In the genomic region with DNA sequence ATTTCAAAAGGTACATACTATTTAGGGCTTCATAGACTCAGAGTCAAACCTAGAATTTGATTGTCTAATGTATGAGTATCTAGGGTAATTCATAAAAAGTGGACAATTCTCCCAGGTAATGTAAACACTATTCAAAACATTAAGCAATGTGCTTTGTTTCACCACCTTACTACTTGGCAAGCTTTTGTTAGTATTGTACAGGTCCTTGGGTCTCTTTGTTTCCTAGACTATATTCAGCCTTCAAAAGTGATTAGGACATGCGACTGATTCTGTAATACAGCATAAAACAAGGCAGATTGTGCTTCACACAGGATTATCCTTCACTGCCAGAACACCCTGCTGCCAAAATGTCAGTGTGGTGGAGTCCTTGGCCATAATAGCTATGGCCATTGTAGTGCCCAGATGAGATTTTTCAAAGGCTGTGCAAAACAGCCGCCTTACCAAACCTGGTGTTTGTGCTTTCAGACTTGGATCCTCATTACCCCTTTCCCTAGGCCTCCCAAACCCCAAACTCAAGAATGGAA, we compare ENCODE assay signal across 22 cellular contexts.
"Had no signal": no experiment of that assay in that cellular context is flagged by ENCODE, and none has a peak within 500 bp of the region (broad histone marks: within the 10 kb centered on the region; RNA-seq: fewer than 3 reads in every experiment).

No MANE protein-coding gene starts in this region.

- H3K27me3 ChIP-seq: neutrophil, ovary, thyroid gland had no signal

- FAIRE-seq: frontal cortex had no signal

- H3K36me3 Mint-ChIP-seq: activated CD4-positive, alpha-beta memory T cell treated with anti-CD3 and anti-CD28 coated beads for 36 hours; activated naive CD4-positive, alpha-beta T cell treated with anti-CD3 and anti-CD28 coated beads, Interleukin-2, amount 10 ng/mL, durations not matched to agents 7 days and 5 days had no signal

- H3K4me3 Mint-ChIP-seq: activated CD4-positive, alpha-beta memory T cell treated with anti-CD3 and anti-CD28 coated beads for 36 hours; activated naive CD4-positive, alpha-beta T cell treated with anti-CD3 and anti-CD28 coated beads, Interleukin-2, amount 10 ng/mL, durations not matched to agents 7 days and 5 days; nephron; T-helper 17 cell had no signal

- H3K4me1 Mint-ChIP-seq: activated naive CD4-positive, alpha-beta T cell treated with anti-CD3 and anti-CD28 coated beads, Interleukin-2, amount 10 ng/mL, durations not matched to agents 7 days and 5 days; T-helper 17 cell had no signal

- H3K9me3 Mint-ChIP-seq: activated CD4-positive, alpha-beta memory T cell treated with anti-CD3 and anti-CD28 coated beads for 36 hours; activated naive CD4-positive, alpha-beta T cell treated with anti-CD3 and anti-CD28 coated beads, Interleukin-2, amount 10 ng/mL, durations not matched to agents 7 days and 5 days had no signal

- H3K4me3 ChIP-seq: ovary, prostate gland, thyroid gland had no signal

- ATAC-seq: esophagus mucosa; right cardiac atrium; stimulated activated naive CD8-positive, alpha-beta T cell treated with anti-CD3 and anti-CD28 coated beads, Interleukin-15, Interleukin-2, amounts not matched to agents 100 U/mL and 50 U/mL, for 24 hours; T-helper 17 cell had no signal

- H3K36me3 ChIP-seq: neutrophil, ovary, prostate gland, thyroid gland had no signal

- H3K27ac ChIP-seq: neutrophil, ovary, prostate gland, thyroid gland had no signal

- H3K27ac Mint-ChIP-seq: activated CD4-positive, alpha-beta memory T cell treated with anti-CD3 and anti-CD28 coated beads for 36 hours; activated naive CD4-positive, alpha-beta T cell treated with anti-CD3 and anti-CD28 coated beads, Interleukin-2, amount 10 ng/mL, durations not matched to agents 7 days and 5 days; nephron; T-helper 17 cell had no signal

- H3K9me3 ChIP-seq: neutrophil, ovary, prostate gland, thyroid gland had no signal

- DNase-seq: activated CD4-positive, alpha-beta memory T cell treated with anti-CD3 and anti-CD28 coated beads for 36 hours; activated CD4-positive, alpha-beta T cell treated with anti-CD3 and anti-CD28 coated beads for 4 hours; activated CD4-positive, CD25-positive, alpha-beta regulatory T cell; activated effector memory CD4-positive, alpha-beta T cell treated with anti-CD3 and anti-CD28 coated beads, Interleukin-2, amount 50 U/mL, for 16 hours; activated naive CD4-positive, alpha-beta T cell treated with anti-CD3 and anti-CD28 coated beads, Interleukin-2, amount 10 ng/mL, durations not matched to agents 7 days and 5 days; dermis blood vessel endothelial cell; effector CD8-positive, alpha-beta T cell; hippocampal formation; mesenchymal stem cell; ovary; right cardiac atrium; stimulated activated CD4-positive, alpha-beta T cell treated with anti-CD3 and anti-CD28 coated beads, Interleukin-12 subunit alpha, Interleukin-12 subunit beta, amount 100 ng/mL, for 4 hours; stimulated activated CD4-positive, alpha-beta T cell treated with anti-CD3 and anti-CD28 coated beads, Interleukin-4, amount 100 ng/mL, for 4 hours; stimulated activated naive CD8-positive, alpha-beta T cell treated with anti-CD3 and anti-CD28 coated beads, Interleukin-15, Interleukin-2, amounts not matched to agents 100 U/mL and 50 U/mL, for 24 hours; substantia nigra; T-helper 17 cell; thyroid gland had no signal
